Comparison of ENCODE assay signal across 1 cellular context in the genomic region with DNA sequence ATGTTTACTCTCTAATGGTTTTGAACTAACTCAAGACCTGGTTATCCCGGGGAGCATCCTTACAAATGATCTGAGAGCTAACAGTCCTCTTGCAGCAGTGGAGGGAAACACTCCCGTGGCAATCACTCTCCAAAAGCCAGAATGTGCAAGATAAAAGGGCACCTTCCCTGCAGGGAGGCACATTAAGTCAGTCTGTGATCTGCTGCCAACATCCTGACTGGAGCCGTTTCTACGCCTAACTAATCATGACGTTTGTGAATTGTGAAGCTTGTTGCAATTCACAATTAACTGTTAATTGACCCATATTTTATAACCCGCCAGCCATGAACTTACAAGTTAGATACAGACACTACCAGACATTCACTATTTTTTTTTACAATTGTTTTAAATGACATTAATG.
TF ChIP-seq lines count a peak whose summit lies in the region.

No MANE protein-coding gene starts in this region.

TF ChIP-seq in HEK293, 187 proteins besides CTCF, POLR2A, EP300 and RAD21 (continued from another document and continues in another):
- TF ChIP-seq, protein P1, sequence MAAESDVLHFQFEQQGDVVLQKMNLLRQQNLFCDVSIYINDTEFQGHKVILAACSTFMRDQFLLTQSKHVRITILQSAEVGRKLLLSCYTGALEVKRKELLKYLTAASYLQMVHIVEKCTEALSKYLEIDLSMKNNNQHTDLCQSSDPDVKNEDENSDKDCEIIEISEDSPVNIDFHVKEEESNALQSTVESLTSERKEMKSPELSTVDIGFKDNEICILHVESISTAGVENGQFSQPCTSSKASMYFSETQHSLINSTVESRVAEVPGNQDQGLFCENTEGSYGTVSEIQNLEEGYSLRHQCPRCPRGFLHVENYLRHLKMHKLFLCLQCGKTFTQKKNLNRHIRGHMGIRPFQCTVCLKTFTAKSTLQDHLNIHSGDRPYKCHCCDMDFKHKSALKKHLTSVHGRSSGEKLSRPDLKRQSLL (tag by site-specific recombination; IDR thresholded peaks at IDR 0.05), result peak; percentile 42; the same call in 1 of the 2 replicates
- TF ChIP-seq, protein P2, sequence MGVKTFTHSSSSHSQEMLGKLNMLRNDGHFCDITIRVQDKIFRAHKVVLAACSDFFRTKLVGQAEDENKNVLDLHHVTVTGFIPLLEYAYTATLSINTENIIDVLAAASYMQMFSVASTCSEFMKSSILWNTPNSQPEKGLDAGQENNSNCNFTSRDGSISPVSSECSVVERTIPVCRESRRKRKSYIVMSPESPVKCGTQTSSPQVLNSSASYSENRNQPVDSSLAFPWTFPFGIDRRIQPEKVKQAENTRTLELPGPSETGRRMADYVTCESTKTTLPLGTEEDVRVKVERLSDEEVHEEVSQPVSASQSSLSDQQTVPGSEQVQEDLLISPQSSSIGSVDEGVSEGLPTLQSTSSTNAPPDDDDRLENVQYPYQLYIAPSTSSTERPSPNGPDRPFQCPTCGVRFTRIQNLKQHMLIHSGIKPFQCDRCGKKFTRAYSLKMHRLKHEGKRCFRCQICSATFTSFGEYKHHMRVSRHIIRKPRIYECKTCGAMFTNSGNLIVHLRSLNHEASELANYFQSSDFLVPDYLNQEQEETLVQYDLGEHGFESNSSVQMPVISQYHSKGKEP (tag by site-specific recombination; IDR thresholded peaks at IDR 0.05), result peak; percentile 96
- no peak for TF ChIP-seq ZNF544 (tag by site-specific recombination; IDR thresholded peaks at IDR 0.05)
- no peak for TF ChIP-seq ZNF416 (tag by site-specific recombination; IDR thresholded peaks at IDR 0.05)
- TF ChIP-seq GLI2 (tag by site-specific recombination; IDR thresholded peaks at IDR 0.05; ENCODE audit: borderline replicate concordance, low read depth), result peak; percentile 81; the same call in 1 of the 2 replicates
- TF ChIP-seq ZBTB17 (tag by site-specific recombination; IDR thresholded peaks at IDR 0.05), result peak; percentile 92
- TF ChIP-seq ZXDB (tag by site-specific recombination; IDR thresholded peaks at IDR 0.05), result peak; percentile 68; the same call in 1 of the 2 replicates
- TF ChIP-seq HOXC10 (CRISPR knock-in tag; IDR thresholded peaks at IDR 0.05), result no peak
- no peak for TF ChIP-seq ZNF426 (tag by site-specific recombination; IDR thresholded peaks at IDR 0.05)
- no peak for TF ChIP-seq SETDB1 (IDR thresholded peaks at IDR 0.05; ENCODE audit: insufficient read length, low read length)
- TF ChIP-seq ZNF155 (tag by site-specific recombination; IDR thresholded peaks at IDR 0.05), result no peak
- TF ChIP-seq BCL11A (tag by site-specific recombination; IDR thresholded peaks at IDR 0.05; ENCODE audit: low read depth), result peak; percentile 74; the same call in 1 of the 2 replicates
- TF ChIP-seq, protein P3, sequence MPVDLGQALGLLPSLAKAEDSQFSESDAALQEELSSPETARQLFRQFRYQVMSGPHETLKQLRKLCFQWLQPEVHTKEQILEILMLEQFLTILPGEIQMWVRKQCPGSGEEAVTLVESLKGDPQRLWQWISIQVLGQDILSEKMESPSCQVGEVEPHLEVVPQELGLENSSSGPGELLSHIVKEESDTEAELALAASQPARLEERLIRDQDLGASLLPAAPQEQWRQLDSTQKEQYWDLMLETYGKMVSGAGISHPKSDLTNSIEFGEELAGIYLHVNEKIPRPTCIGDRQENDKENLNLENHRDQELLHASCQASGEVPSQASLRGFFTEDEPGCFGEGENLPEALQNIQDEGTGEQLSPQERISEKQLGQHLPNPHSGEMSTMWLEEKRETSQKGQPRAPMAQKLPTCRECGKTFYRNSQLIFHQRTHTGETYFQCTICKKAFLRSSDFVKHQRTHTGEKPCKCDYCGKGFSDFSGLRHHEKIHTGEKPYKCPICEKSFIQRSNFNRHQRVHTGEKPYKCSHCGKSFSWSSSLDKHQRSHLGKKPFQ (tag by site-specific recombination; IDR thresholded peaks at IDR 0.05), result peak; percentile 40; the same call in 1 of the 2 replicates
- peak; percentile 58 for TF ChIP-seq ZNF335 (tag by site-specific recombination; conservative IDR thresholded peaks at IDR 0.05)
- peak; percentile 55; the same call in 1 of the 2 replicates for TF ChIP-seq ZNF664 (tag by site-specific recombination; IDR thresholded peaks at IDR 0.05)
- peak; percentile 99 for TF ChIP-seq SCRT2 (tag by site-specific recombination; IDR thresholded peaks at IDR 0.05)
- TF ChIP-seq, protein P4, sequence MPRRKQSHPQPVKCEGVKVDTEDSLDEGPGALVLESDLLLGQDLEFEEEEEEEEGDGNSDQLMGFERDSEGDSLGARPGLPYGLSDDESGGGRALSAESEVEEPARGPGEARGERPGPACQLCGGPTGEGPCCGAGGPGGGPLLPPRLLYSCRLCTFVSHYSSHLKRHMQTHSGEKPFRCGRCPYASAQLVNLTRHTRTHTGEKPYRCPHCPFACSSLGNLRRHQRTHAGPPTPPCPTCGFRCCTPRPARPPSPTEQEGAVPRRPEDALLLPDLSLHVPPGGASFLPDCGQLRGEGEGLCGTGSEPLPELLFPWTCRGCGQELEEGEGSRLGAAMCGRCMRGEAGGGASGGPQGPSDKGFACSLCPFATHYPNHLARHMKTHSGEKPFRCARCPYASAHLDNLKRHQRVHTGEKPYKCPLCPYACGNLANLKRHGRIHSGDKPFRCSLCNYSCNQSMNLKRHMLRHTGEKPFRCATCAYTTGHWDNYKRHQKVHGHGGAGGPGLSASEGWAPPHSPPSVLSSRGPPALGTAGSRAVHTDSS (tag by site-specific recombination; IDR thresholded peaks at IDR 0.05), result no peak
- TF ChIP-seq ZNF23 (tag by site-specific recombination; IDR thresholded peaks at IDR 0.05; ENCODE audit: borderline replicate concordance), result no peak
- no peak for TF ChIP-seq ZNF549 (tag by site-specific recombination; IDR thresholded peaks at IDR 0.05)
- no peak for TF ChIP-seq HOXA7 (CRISPR knock-in tag; IDR thresholded peaks at IDR 0.05; ENCODE audit: borderline replicate concordance)
- no peak for TF ChIP-seq ZNF529 (tag by site-specific recombination; IDR thresholded peaks at IDR 0.05; ENCODE audit: insufficient replicate concordance)
- TF ChIP-seq MYNN (tag by site-specific recombination; IDR thresholded peaks at IDR 0.05; ENCODE audit: borderline replicate concordance), result peak; percentile 39; the same call in 1 of the 2 replicates
- no peak for TF ChIP-seq ZNF132 (tag by site-specific recombination; IDR thresholded peaks at IDR 0.05; ENCODE audit: borderline replicate concordance)
- peak; percentile 45; the same call in 1 of the 2 replicates for TF ChIP-seq ZNF423 (tag by site-specific recombination; IDR thresholded peaks at IDR 0.05)
- peak; percentile 93 for TF ChIP-seq GLIS1 (tag by site-specific recombination; IDR thresholded peaks at IDR 0.05)
- 0 out of 2 replicates have a peak, but pooled peaks have one; percentile 9 for TF ChIP-seq ZNF223 (tag by site-specific recombination; IDR thresholded peaks at IDR 0.05)
- TF ChIP-seq ZNF670 (tag by site-specific recombination; IDR thresholded peaks at IDR 0.05; ENCODE audit: low read depth), result no peak
- no peak for TF ChIP-seq ZFP41 (tag by site-specific recombination; IDR thresholded peaks at IDR 0.05; ENCODE audit: borderline replicate concordance)
- no peak for TF ChIP-seq ZBTB7A (tag by site-specific recombination; IDR thresholded peaks at IDR 0.05; ENCODE audit: low read depth)
- TF ChIP-seq ZNF169 (tag by site-specific recombination; IDR thresholded peaks at IDR 0.05), result no peak
- peak; percentile 94 for TF ChIP-seq OSR2 (tag by site-specific recombination; IDR thresholded peaks at IDR 0.05)
- TF ChIP-seq, protein P5, sequence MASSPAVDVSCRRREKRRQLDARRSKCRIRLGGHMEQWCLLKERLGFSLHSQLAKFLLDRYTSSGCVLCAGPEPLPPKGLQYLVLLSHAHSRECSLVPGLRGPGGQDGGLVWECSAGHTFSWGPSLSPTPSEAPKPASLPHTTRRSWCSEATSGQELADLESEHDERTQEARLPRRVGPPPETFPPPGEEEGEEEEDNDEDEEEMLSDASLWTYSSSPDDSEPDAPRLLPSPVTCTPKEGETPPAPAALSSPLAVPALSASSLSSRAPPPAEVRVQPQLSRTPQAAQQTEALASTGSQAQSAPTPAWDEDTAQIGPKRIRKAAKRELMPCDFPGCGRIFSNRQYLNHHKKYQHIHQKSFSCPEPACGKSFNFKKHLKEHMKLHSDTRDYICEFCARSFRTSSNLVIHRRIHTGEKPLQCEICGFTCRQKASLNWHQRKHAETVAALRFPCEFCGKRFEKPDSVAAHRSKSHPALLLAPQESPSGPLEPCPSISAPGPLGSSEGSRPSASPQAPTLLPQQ (tag by site-specific recombination; IDR thresholded peaks at IDR 0.05), result peak; percentile 91
- TF ChIP-seq, protein P6, sequence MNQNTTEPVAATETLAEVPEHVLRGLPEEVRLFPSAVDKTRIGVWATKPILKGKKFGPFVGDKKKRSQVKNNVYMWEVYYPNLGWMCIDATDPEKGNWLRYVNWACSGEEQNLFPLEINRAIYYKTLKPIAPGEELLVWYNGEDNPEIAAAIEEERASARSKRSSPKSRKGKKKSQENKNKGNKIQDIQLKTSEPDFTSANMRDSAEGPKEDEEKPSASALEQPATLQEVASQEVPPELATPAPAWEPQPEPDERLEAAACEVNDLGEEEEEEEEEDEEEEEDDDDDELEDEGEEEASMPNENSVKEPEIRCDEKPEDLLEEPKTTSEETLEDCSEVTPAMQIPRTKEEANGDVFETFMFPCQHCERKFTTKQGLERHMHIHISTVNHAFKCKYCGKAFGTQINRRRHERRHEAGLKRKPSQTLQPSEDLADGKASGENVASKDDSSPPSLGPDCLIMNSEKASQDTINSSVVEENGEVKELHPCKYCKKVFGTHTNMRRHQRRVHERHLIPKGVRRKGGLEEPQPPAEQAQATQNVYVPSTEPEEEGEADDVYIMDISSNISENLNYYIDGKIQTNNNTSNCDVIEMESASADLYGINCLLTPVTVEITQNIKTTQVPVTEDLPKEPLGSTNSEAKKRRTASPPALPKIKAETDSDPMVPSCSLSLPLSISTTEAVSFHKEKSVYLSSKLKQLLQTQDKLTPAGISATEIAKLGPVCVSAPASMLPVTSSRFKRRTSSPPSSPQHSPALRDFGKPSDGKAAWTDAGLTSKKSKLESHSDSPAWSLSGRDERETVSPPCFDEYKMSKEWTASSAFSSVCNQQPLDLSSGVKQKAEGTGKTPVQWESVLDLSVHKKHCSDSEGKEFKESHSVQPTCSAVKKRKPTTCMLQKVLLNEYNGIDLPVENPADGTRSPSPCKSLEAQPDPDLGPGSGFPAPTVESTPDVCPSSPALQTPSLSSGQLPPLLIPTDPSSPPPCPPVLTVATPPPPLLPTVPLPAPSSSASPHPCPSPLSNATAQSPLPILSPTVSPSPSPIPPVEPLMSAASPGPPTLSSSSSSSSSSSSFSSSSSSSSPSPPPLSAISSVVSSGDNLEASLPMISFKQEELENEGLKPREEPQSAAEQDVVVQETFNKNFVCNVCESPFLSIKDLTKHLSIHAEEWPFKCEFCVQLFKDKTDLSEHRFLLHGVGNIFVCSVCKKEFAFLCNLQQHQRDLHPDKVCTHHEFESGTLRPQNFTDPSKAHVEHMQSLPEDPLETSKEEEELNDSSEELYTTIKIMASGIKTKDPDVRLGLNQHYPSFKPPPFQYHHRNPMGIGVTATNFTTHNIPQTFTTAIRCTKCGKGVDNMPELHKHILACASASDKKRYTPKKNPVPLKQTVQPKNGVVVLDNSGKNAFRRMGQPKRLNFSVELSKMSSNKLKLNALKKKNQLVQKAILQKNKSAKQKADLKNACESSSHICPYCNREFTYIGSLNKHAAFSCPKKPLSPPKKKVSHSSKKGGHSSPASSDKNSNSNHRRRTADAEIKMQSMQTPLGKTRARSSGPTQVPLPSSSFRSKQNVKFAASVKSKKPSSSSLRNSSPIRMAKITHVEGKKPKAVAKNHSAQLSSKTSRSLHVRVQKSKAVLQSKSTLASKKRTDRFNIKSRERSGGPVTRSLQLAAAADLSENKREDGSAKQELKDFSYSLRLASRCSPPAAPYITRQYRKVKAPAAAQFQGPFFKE (tag by site-specific recombination; IDR thresholded peaks at IDR 0.05; ENCODE audit: borderline replicate concordance), result no peak
- TF ChIP-seq WT1 (tag by site-specific recombination; IDR thresholded peaks at IDR 0.05), result peak; percentile 94
- TF ChIP-seq SCRT1 (tag by site-specific recombination; IDR thresholded peaks at IDR 0.05; ENCODE audit: borderline replicate concordance), result peak; percentile 96
- TF ChIP-seq ZNF37A (tag by site-specific recombination; IDR thresholded peaks at IDR 0.05), result no peak
- TF ChIP-seq, protein P7, sequence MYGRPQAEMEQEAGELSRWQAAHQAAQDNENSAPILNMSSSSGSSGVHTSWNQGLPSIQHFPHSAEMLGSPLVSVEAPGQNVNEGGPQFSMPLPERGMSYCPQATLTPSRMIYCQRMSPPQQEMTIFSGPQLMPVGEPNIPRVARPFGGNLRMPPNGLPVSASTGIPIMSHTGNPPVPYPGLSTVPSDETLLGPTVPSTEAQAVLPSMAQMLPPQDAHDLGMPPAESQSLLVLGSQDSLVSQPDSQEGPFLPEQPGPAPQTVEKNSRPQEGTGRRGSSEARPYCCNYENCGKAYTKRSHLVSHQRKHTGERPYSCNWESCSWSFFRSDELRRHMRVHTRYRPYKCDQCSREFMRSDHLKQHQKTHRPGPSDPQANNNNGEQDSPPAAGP (tag by site-specific recombination; IDR thresholded peaks at IDR 0.05), result peak; percentile 88
- TF ChIP-seq, protein P8, sequence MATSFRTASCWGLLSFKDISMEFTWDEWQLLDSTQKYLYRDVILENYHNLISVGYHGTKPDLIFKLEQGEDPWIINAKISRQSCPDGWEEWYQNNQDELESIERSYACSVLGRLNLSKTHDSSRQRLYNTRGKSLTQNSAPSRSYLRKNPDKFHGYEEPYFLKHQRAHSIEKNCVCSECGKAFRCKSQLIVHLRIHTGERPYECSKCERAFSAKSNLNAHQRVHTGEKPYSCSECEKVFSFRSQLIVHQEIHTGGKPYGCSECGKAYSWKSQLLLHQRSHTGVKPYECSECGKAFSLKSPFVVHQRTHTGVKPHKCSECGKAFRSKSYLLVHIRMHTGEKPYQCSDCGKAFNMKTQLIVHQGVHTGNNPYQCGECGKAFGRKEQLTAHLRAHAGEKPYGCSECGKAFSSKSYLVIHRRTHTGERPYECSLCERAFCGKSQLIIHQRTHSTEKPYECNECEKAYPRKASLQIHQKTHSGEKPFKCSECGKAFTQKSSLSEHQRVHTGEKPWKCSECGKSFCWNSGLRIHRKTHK (tag by site-specific recombination; IDR thresholded peaks at IDR 0.05), result no peak
- TF ChIP-seq PRDM1 (tag by site-specific recombination; IDR thresholded peaks at IDR 0.05), result peak; percentile 77; the same call in 1 of the 2 replicates
- TF ChIP-seq RBAK (tag by site-specific recombination; IDR thresholded peaks at IDR 0.05), result no peak
- TF ChIP-seq ZNF830 (tag by site-specific recombination; IDR thresholded peaks at IDR 0.05; ENCODE audit: low read depth), result no peak
- no peak for TF ChIP-seq ZNF791 (tag by site-specific recombination; IDR thresholded peaks at IDR 0.05)
- TF ChIP-seq, protein P9, sequence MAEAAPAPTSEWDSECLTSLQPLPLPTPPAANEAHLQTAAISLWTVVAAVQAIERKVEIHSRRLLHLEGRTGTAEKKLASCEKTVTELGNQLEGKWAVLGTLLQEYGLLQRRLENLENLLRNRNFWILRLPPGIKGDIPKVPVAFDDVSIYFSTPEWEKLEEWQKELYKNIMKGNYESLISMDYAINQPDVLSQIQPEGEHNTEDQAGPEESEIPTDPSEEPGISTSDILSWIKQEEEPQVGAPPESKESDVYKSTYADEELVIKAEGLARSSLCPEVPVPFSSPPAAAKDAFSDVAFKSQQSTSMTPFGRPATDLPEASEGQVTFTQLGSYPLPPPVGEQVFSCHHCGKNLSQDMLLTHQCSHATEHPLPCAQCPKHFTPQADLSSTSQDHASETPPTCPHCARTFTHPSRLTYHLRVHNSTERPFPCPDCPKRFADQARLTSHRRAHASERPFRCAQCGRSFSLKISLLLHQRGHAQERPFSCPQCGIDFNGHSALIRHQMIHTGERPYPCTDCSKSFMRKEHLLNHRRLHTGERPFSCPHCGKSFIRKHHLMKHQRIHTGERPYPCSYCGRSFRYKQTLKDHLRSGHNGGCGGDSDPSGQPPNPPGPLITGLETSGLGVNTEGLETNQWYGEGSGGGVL (tag by site-specific recombination; IDR thresholded peaks at IDR 0.05), result peak; percentile 60; the same call in 1 of the 2 replicates
- peak; percentile 93 for TF ChIP-seq ZNF24 (tag by site-specific recombination; IDR thresholded peaks at IDR 0.05)
